8 cellular contexts compared by ENCODE assay signal in genomic region chr5:54518146-54519082, GRCh38. TPM values are rescaled to one million over a fixed set of nuclear protein-coding genes. Genes with fewer than 3 reads are reported as not detected.
DNase-seq lines count a peak whose midpoint lies in the region; ATAC-seq and TF ChIP-seq lines count a peak whose summit lies in the region.

No MANE protein-coding gene starts in this region.

- TF ChIP-seq CTCF in right atrium auricular region (IDR thresholded peaks at IDR 0.05) = no peak
- TF ChIP-seq CTCF in sigmoid colon (IDR thresholded peaks at IDR 0.05) = no peak

- 32 to 35% methylated on average over 99 of the region's 99 CpGs for WGBS in sigmoid colon, 2 donors

- H3K9me3 ChIP-seq in SK-N-MC (ENCODE audit: low read depth, low read length) (no peaks in the 10 kb centered on the region), right atrium auricular region (no peaks in the 10 kb centered on the region), sigmoid colon (no peaks in the 10 kb centered on the region)

- intact Hi-C loops in sigmoid colon (cut with DNase I) = loop anchor here (10.0 kb wide), 1 partner anchor 226 kb away; no protein-coding TSS in a partner anchor

- H3K27me3 ChIP-seq in right atrium auricular region = no peaks in the 10 kb centered on the region
- H3K27me3 ChIP-seq in sigmoid colon = no peaks in the 10 kb centered on the region

- TF ChIP-seq EP300 in sigmoid colon (IDR thresholded peaks at IDR 0.05) = no peak

- H3K4me3 ChIP-seq in SK-N-MC (peak overlapping the region; percentile 98), right atrium auricular region (peak overlapping the region; percentile 92 to 99), sigmoid colon (peak overlapping the region; percentile 84 to 99 (median 96))

- peak; percentile 57 for DNase-seq in NK-92 treated with Interleukin-12 subunit alpha and Interleukin-12 subunit beta, amount 100 ng/mL, for 24 hours (lab: John Stamatoyannopoulos, UW)
- DNase-seq in NK-92 (lab: John Stamatoyannopoulos, UW; ENCODE audit: unreplicated experiment) = no peak
- DNase-seq in SK-N-MC (ENCODE audit: low read depth, low spot score) = no peak
- DNase-seq in activated naive CD8-positive, alpha-beta T cell treated with anti-CD3 and anti-CD28 coated beads, Interleukin-2, amount 50 U/mL, for 16 hours (ENCODE audit: low read depth, low spot score) = peak; percentile 17
- no peak for DNase-seq in right atrium auricular region (ENCODE audit: low spot score)
- DNase-seq in sigmoid colon = peak; percentile 75
- DNase-seq in AML-193 (lab: John Stamatoyannopoulos, UW) = no peak

- peak overlapping the region; percentile 98 for H3K9ac ChIP-seq in SK-N-MC (ENCODE audit: insufficient read length)

- H3K36me3 ChIP-seq in SK-N-MC (ENCODE audit: insufficient read depth, low read length) = peaks cover 52% of the 10 kb centered on the region
- H3K36me3 ChIP-seq in right atrium auricular region = no peaks in the 10 kb centered on the region
- peaks cover 0 to 3% (median 0%) of the 10 kb centered on the region in 4 donors for H3K36me3 ChIP-seq in sigmoid colon

- ATAC-seq in HG03139 (IDR thresholded peaks at IDR 0.05; ENCODE audit: unreplicated experiment) = peak; percentile 19

- H3K27ac ChIP-seq in SK-N-MC = peak overlapping the region; percentile 97
- H3K27ac ChIP-seq in right atrium auricular region = peak overlapping the region; percentile 89 to 91
- H3K27ac ChIP-seq in sigmoid colon = peak overlapping the region; percentile 92 to 99 (median 96)

- TF ChIP-seq POLR2A in sigmoid colon (IDR thresholded peaks at IDR 0.05) = no peak

- H3K4me1 ChIP-seq in right atrium auricular region (peaks cover 0 to 55% of the 10 kb centered on the region in 2 donors), sigmoid colon (peaks cover 0 to 50% (median 40%) of the 10 kb centered on the region in 4 donors)

RNA-seq across cellular contexts. Expression of gene SNX18, which starts 0.9 kb away (rescaled TPM):
- total RNA-seq in right atrium auricular region = 10 to 100 TPM; 15.8 to 22.2 TPM
- total RNA-seq in sigmoid colon = 10 to 100 TPM; 37.8 to 51.3 (median 46.1) TPM
- polyA plus RNA-seq in sigmoid colon = 1 to 10 TPM; 3.9 to 6.5 (median 5.4) TPM

Comparison
In these comparisons a context has a peak if more than half of its experiments do, and no peak if none do; other contexts are left out.
1. DNase-seq: peak in NK-92 treated with Interleukin-12 subunit alpha and Interleukin-12 subunit beta, amount 100 ng/mL, for 24 hours (single experiment), activated naive CD8-positive, alpha-beta T cell treated with anti-CD3 and anti-CD28 coated beads, Interleukin-2, amount 50 U/mL, for 16 hours (single experiment) and sigmoid colon (single experiment); none in NK-92 (single experiment), SK-N-MC (single experiment), right atrium auricular region (single experiment) and AML-193 (0 of 2).
2. Peak in every context shown above with its lines, with median percentiles within 50 percentile points of each other: H3K27ac ChIP-seq and H3K4me3 ChIP-seq.